1 cellular context compared by ENCODE assay signal in genomic region chr3:11322931-11323330, GRCh38.
TF ChIP-seq lines count a peak whose summit lies in the region.

No MANE protein-coding gene starts in this region.

TF ChIP-seq in HepG2, 621 proteins besides CTCF, POLR2A, EP300 and RAD21 (continued from another document):
- TF ChIP-seq PLSCR1 (CRISPR knock-in tag; IDR thresholded peaks at IDR 0.05; ENCODE audit: borderline replicate concordance) (no peak), ZNF781 (CRISPR knock-in tag; IDR thresholded peaks at IDR 0.05; ENCODE audit: borderline replicate concordance, not compliant biosample characterization) (no peak), NFIB (CRISPR knock-in tag; IDR thresholded peaks at IDR 0.05; ENCODE audit: borderline replicate concordance) (no peak), ZNF235 (CRISPR knock-in tag; IDR thresholded peaks at IDR 0.05; ENCODE audit: borderline replicate concordance) (no peak), ZNF513 (CRISPR knock-in tag; conservative IDR thresholded peaks at IDR 0.05) (no peak)
